14 cellular contexts compared by ENCODE assay signal in the genomic region with DNA sequence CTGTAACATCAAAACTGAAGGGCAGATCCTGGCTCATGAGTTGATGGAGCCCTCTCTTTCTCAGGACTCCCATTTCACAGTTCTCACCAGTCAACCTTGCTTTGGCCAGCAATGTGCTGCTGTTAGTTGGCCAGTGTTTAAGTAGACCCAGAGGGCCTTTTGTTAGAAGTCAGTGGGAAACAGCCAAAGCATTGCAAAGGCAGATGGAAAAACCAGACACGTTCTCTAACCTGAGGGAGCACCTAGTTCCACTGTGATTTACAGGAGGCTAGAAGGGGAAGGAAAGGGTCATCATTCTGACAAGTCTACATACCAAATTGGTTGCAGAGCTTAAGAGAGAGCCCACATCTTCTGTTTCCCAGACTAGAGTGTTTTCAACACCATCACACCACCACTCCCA.
"Had no signal": no experiment of that assay in that cellular context is flagged by ENCODE, and none has a peak within 500 bp of the region (broad histone marks: within the 10 kb centered on the region; RNA-seq: fewer than 3 reads in every experiment).

No MANE protein-coding gene starts in this region.

- H3K9ac ChIP-seq: neural progenitor cell had no signal

- H3K36me3 Mint-ChIP-seq: natural killer cell, neural progenitor cell had no signal

- H3K4me1 Mint-ChIP-seq: natural killer cell had no signal

- H3K4me3 ChIP-seq: heart left ventricle, neural progenitor cell, ovary, right atrium auricular region, sigmoid colon, skin epidermis, upper lobe of left lung, uterus had no signal

- H3K9me3 Mint-ChIP-seq: natural killer cell, neural progenitor cell had no signal

- H3K9me3 ChIP-seq: heart left ventricle, ovary, right atrium auricular region, sigmoid colon, upper lobe of left lung, uterus had no signal

- H2AFZ ChIP-seq: neural progenitor cell had no signal

- H3K36me3 ChIP-seq: heart left ventricle, neural progenitor cell, ovary, right atrium auricular region, sigmoid colon, upper lobe of left lung, uterus had no signal

- H3K27ac ChIP-seq: neural progenitor cell, ovary, right atrium auricular region, upper lobe of left lung, uterus had no signal

- H3K4me3 Mint-ChIP-seq: natural killer cell had no signal

- H3K27ac Mint-ChIP-seq: natural killer cell, neural progenitor cell had no signal

- DNase-seq: dermis blood vessel endothelial cell; erythroblast; heart left ventricle; hippocampal formation; kidney glomerular epithelial cell; natural killer cell; ovary; sigmoid colon; stimulated activated naive CD4-positive, alpha-beta T cell treated with Interleukin-2 at 50 U/mL for 16 hours; upper lobe of left lung; uterus had no signal

- H3K4me2 ChIP-seq: neural progenitor cell had no signal

- H3K27me3 ChIP-seq: ovary, right atrium auricular region, sigmoid colon, upper lobe of left lung, uterus had no signal

- H3K4me1 ChIP-seq: uterus had no signal
